Comparison of ENCODE assay signal across 27 cellular contexts in the genomic region with DNA sequence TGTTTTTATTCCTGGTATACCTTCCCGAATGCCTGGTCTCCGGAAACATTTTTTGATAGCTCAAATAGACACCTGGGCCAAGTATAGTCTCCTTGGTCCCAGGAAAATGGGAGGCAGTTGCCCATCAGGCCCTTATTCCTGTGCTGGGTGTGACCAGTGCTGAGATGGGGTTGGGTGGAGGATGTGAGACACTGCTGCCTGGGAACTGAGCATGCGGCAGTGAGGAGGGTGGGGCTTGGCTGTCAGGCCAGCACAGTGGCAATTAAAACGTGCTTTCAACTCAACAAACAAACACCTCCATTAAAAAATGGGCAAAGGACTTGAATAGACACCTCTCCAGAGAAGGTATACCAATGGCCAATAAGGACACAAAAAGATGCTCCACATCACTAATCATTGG.
"Had no signal": no experiment of that assay in that cellular context is flagged by ENCODE, and none has a peak within 500 bp of the region (broad histone marks: within the 10 kb centered on the region; RNA-seq: fewer than 3 reads in every experiment).

No MANE protein-coding gene starts in this region.

- H3K27ac ChIP-seq: esophagus squamous epithelium, heart right ventricle, ovary, psoas muscle, skin epidermis, spleen, testis, tibial artery, upper lobe of right lung, uterus had no signal

- DNase-seq: cortex of kidney; effector memory CD8-positive, alpha-beta T cell; erythroblast; esophagus squamous epithelium; foreskin melanocyte; glutamatergic neuron; heart right ventricle; hypothalamus; immature natural killer cell; mesenchymal stem cell; naive thymus-derived CD4-positive, alpha-beta T cell; occipital lobe; ovary; posterior cingulate gyrus; psoas muscle; right cardiac atrium; spleen; stimulated activated CD4-positive, alpha-beta T cell treated with anti-CD3 and anti-CD28 coated beads, Interleukin-4, amount 100 ng/mL, for 4 hours; stimulated activated naive CD8-positive, alpha-beta T cell treated with anti-CD3 and anti-CD28 coated beads, Interleukin-15, Interleukin-2, amounts not matched to agents 100 U/mL and 50 U/mL, for 24 hours; substantia nigra; testis; tibial artery; upper lobe of right lung; uterus had no signal

- ATAC-seq: effector memory CD8-positive, alpha-beta T cell; heart right ventricle; left lobe of liver; naive thymus-derived CD4-positive, alpha-beta T cell; psoas muscle; right cardiac atrium; stimulated activated memory B cell treated with anti-CD40 and anti-IgM and Interleukin-4, amounts not matched to agents 10 μg/mL and 1 μg/mL and 100 μg/mL, for 72 hours; stimulated activated naive CD8-positive, alpha-beta T cell treated with anti-CD3 and anti-CD28 coated beads, Interleukin-15, Interleukin-2, amounts not matched to agents 100 U/mL and 50 U/mL, for 24 hours; upper lobe of right lung had no signal

- H3K4me3 ChIP-seq: esophagus squamous epithelium, heart right ventricle, ovary, psoas muscle, skin epidermis, spleen, testis, tibial artery, upper lobe of right lung, uterus had no signal

- H3K4me1 ChIP-seq: heart right ventricle, psoas muscle, testis, upper lobe of right lung had no signal

- H3K9me3 ChIP-seq: esophagus squamous epithelium, heart right ventricle, ovary, psoas muscle, spleen, testis, tibial artery, upper lobe of right lung, uterus had no signal

- H3K27me3 ChIP-seq: esophagus squamous epithelium, ovary, testis, tibial artery, upper lobe of right lung, uterus had no signal

- H3K36me3 ChIP-seq: esophagus squamous epithelium, heart right ventricle, ovary, spleen, tibial artery, upper lobe of right lung, uterus had no signal
